Comparison of ENCODE assay signal across 8 cellular contexts in genomic region chr9:89410709-89411111, GRCh38.
DNase-seq lines count a peak whose midpoint lies in the region; ATAC-seq lines count a peak whose summit lies in the region.

No MANE protein-coding gene starts in this region.

- H3K9me3 Mint-ChIP-seq in activated naive CD4-positive, alpha-beta T cell treated with anti-CD3 and anti-CD28 coated beads, Interleukin-2, amount 50 U/mL, for 72 hours = peaks cover 0 to 12% of the 10 kb centered on the region in 2 donors

- peak; percentile 85 for DNase-seq in activated effector memory CD4-positive, alpha-beta T cell treated with anti-CD3 and anti-CD28 coated beads, Interleukin-2, amount 50 U/mL, for 16 hours
- DNase-seq in activated effector memory CD4-positive, alpha-beta T cell treated with Interleukin-2 at 50 U/mL for 16 hours = no peak
- peak; percentile 61 to 72 for DNase-seq in activated naive CD4-positive, alpha-beta T cell treated with anti-CD3 and anti-CD28 coated beads, Interleukin-2, amount 50 U/mL, for 72 hours (ENCODE audit: low spot score in 2 of 2)
- peak; percentile 51 to 73 for DNase-seq in stimulated activated CD4-positive, alpha-beta T cell treated with anti-CD3 and anti-CD28 coated beads, Interleukin-4, amount 100 ng/mL, for 48 hours (ENCODE audit: low read depth in 2 of 2)
- no peak for DNase-seq in NCI-H446 (lab: John Stamatoyannopoulos, UW)
- no peak for DNase-seq in dedifferentiated amniotic fluid mesenchymal stem cell (ENCODE audit: extremely low spot score)
- DNase-seq in H4 (ENCODE audit: low spot score) = no peak

- peak overlapping the region; percentile 91 to 98 for H3K27ac Mint-ChIP-seq in activated naive CD4-positive, alpha-beta T cell treated with anti-CD3 and anti-CD28 coated beads, Interleukin-2, amount 50 U/mL, for 72 hours

- ATAC-seq in HG03571 (IDR thresholded peaks at IDR 0.05; ENCODE audit: unreplicated experiment) = peak; percentile 38
- ATAC-seq in activated naive CD4-positive, alpha-beta T cell treated with anti-CD3 and anti-CD28 coated beads, Interleukin-2, amount 50 U/mL, for 72 hours = peak; percentile 88 to 91

- H3K36me3 Mint-ChIP-seq in activated naive CD4-positive, alpha-beta T cell treated with anti-CD3 and anti-CD28 coated beads, Interleukin-2, amount 50 U/mL, for 72 hours = peaks cover 11 to 91% of the 10 kb centered on the region in 2 donors

Comparison
In these comparisons a context has a peak if more than half of its experiments do, and no peak if none do; other contexts are left out.
1. DNase-seq: peak in activated effector memory CD4-positive, alpha-beta T cell treated with anti-CD3 and anti-CD28 coated beads, Interleukin-2, amount 50 U/mL, for 16 hours (single experiment), activated naive CD4-positive, alpha-beta T cell treated with anti-CD3 and anti-CD28 coated beads, Interleukin-2, amount 50 U/mL, for 72 hours (2 of 2) and stimulated activated CD4-positive, alpha-beta T cell treated with anti-CD3 and anti-CD28 coated beads, Interleukin-4, amount 100 ng/mL, for 48 hours (2 of 2); none in activated effector memory CD4-positive, alpha-beta T cell treated with Interleukin-2 at 50 U/mL for 16 hours (single experiment), NCI-H446 (0 of 2), dedifferentiated amniotic fluid mesenchymal stem cell (single experiment) and H4 (single experiment).